ENCODE assay signal across 1 cellular context in the genomic region with DNA sequence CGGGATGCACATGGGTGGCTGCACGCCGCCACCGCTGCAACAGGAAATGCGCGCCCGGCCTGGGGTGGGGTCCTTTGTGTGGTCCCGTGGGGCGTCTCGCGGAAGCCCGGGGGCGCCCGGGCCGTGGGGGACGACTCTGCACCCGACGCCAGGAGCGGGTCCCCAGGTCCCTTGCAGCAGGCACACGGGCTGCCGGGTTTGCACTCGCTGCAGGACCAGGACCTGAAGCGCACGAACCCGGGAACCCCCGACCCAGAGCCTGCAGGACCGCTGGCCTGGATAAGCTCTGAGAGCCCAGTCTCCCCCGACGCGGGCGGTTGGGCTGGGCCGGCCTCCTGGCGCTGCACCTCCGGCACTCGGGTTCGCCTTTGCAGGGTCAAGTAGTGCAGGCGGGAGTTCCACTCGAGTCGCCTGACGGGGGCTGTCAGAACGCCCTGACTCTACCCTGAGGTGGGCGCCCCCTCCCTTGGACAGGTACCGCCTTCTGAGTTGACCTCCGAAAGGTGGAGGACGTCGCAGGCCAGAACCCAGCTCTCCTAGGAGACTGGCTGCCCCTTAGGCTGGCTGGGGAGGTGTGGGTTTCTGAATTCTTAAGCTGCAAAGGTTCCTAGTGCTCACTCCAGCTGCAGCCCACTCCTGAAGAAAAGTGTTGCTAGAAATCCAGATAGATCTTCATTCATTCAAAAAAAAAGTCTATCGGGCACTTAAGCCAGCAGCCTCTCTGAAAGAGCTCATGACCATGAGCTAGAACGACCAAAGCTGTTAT.
TF ChIP-seq lines count a peak whose summit lies in the region.

No MANE protein-coding gene starts in this region.

TF ChIP-seq in HepG2, 621 proteins besides CTCF, POLR2A, EP300 and RAD21 (continued from another document and continues in another):
- TF ChIP-seq, protein P1, sequence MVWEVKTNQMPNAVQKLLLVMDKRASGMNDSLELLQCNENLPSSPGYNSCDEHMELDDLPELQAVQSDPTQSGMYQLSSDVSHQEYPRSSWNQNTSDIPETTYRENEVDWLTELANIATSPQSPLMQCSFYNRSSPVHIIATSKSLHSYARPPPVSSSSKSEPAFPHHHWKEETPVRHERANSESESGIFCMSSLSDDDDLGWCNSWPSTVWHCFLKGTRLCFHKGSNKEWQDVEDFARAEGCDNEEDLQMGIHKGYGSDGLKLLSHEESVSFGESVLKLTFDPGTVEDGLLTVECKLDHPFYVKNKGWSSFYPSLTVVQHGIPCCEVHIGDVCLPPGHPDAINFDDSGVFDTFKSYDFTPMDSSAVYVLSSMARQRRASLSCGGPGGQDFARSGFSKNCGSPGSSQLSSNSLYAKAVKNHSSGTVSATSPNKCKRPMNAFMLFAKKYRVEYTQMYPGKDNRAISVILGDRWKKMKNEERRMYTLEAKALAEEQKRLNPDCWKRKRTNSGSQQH (CRISPR knock-in tag; IDR thresholded peaks at IDR 0.05; ENCODE audit: low read depth) = no peak
- TF ChIP-seq, protein P2, sequence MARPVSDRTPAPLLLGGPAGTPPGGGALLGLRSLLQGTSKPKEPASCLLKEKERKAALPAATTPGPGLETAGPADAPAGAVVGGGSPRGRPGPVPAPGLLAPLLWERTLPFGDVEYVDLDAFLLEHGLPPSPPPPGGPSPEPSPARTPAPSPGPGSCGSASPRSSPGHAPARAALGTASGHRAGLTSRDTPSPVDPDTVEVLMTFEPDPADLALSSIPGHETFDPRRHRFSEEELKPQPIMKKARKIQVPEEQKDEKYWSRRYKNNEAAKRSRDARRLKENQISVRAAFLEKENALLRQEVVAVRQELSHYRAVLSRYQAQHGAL (CRISPR knock-in tag; IDR thresholded peaks at IDR 0.05; ENCODE audit: not compliant biosample characterization) = no peak
- TF ChIP-seq MZF1 (CRISPR knock-in tag; IDR thresholded peaks at IDR 0.05; ENCODE audit: borderline replicate concordance) = no peak
- TF ChIP-seq, protein P3, sequence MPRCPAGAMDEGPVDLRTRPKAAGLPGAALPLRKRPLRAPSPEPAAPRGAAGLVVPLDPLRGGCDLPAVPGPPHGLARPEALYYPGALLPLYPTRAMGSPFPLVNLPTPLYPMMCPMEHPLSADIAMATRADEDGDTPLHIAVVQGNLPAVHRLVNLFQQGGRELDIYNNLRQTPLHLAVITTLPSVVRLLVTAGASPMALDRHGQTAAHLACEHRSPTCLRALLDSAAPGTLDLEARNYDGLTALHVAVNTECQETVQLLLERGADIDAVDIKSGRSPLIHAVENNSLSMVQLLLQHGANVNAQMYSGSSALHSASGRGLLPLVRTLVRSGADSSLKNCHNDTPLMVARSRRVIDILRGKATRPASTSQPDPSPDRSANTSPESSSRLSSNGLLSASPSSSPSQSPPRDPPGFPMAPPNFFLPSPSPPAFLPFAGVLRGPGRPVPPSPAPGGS (CRISPR knock-in tag; IDR thresholded peaks at IDR 0.05) = no peak; the same call in 1 of the 2 replicates
- TF ChIP-seq ZNF354B (CRISPR knock-in tag; IDR thresholded peaks at IDR 0.05) = 0 out of 2 replicates have a peak, but pooled peaks have one; percentile 68
- TF ChIP-seq ZNF543 (CRISPR knock-in tag; IDR thresholded peaks at IDR 0.05) = no peak
- no peak for TF ChIP-seq MED8 (CRISPR knock-in tag; IDR thresholded peaks at IDR 0.05; ENCODE audit: insufficient replicate concordance)
- TF ChIP-seq, protein P4, sequence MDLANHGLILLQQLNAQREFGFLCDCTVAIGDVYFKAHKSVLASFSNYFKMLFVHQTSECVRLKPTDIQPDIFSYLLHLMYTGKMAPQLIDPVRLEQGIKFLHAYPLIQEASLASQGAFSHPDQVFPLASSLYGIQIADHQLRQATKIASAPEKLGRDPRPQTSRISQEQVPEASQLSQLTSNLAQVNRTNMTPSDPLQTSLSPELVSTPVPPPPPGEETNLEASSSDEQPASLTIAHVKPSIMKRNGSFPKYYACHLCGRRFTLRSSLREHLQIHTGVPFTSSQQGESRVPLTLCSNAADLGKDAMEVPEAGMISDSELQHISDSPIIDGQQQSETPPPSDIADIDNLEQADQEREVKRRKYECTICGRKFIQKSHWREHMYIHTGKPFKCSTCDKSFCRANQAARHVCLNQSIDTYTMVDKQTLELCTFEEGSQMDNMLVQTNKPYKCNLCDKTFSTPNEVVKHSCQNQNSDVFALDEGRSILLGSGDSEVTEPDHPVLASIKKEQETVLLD (CRISPR knock-in tag; IDR thresholded peaks at IDR 0.05; ENCODE audit: low read depth) = no peak
- TF ChIP-seq IKZF4 (CRISPR knock-in tag; IDR thresholded peaks at IDR 0.05; ENCODE audit: borderline replicate concordance, low read depth, not compliant biosample characterization) = no peak
- TF ChIP-seq MBD4 (IDR thresholded peaks at IDR 0.05; ENCODE audit: borderline replicate concordance, low read length) = no peak
- TF ChIP-seq KLF11 (CRISPR knock-in tag; IDR thresholded peaks at IDR 0.05) = no peak
- no peak for TF ChIP-seq CCDC6 (CRISPR knock-in tag; IDR thresholded peaks at IDR 0.05)
- TF ChIP-seq ZNF253 (CRISPR knock-in tag; IDR thresholded peaks at IDR 0.05; ENCODE audit: borderline replicate concordance) = no peak
- no peak for TF ChIP-seq SRY (CRISPR knock-in tag; IDR thresholded peaks at IDR 0.05)
- TF ChIP-seq ZNF546 (CRISPR knock-in tag; conservative IDR thresholded peaks at IDR 0.05) = peak; percentile 79; the same call in 1 of the 2 replicates
- no peak for TF ChIP-seq ZNF556 (CRISPR knock-in tag; IDR thresholded peaks at IDR 0.05; ENCODE audit: borderline replicate concordance)
- TF ChIP-seq, protein P5, sequence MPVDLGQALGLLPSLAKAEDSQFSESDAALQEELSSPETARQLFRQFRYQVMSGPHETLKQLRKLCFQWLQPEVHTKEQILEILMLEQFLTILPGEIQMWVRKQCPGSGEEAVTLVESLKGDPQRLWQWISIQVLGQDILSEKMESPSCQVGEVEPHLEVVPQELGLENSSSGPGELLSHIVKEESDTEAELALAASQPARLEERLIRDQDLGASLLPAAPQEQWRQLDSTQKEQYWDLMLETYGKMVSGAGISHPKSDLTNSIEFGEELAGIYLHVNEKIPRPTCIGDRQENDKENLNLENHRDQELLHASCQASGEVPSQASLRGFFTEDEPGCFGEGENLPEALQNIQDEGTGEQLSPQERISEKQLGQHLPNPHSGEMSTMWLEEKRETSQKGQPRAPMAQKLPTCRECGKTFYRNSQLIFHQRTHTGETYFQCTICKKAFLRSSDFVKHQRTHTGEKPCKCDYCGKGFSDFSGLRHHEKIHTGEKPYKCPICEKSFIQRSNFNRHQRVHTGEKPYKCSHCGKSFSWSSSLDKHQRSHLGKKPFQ (CRISPR knock-in tag; IDR thresholded peaks at IDR 0.05; ENCODE audit: insufficient replicate concordance) = no peak
- TF ChIP-seq NR2C2 (CRISPR knock-in tag; IDR thresholded peaks at IDR 0.05; ENCODE audit: borderline replicate concordance) = no peak
- TF ChIP-seq ZBTB1 (CRISPR knock-in tag; IDR thresholded peaks at IDR 0.05; ENCODE audit: borderline replicate concordance) = no peak
- no peak for TF ChIP-seq KLF6 (CRISPR knock-in tag; IDR thresholded peaks at IDR 0.05)
- no peak for TF ChIP-seq ZNF713 (CRISPR knock-in tag; IDR thresholded peaks at IDR 0.05)
- TF ChIP-seq, protein P6, sequence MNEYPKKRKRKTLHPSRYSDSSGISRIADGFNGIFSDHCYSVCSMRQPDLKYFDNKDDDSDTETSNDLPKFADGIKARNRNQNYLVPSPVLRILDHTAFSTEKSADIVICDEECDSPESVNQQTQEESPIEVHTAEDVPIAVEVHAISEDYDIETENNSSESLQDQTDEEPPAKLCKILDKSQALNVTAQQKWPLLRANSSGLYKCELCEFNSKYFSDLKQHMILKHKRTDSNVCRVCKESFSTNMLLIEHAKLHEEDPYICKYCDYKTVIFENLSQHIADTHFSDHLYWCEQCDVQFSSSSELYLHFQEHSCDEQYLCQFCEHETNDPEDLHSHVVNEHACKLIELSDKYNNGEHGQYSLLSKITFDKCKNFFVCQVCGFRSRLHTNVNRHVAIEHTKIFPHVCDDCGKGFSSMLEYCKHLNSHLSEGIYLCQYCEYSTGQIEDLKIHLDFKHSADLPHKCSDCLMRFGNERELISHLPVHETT (CRISPR knock-in tag; conservative IDR thresholded peaks at IDR 0.05) = 0 out of 2 replicates have a peak, but pooled peaks have one; percentile 16
- peak; percentile 31; the same call in 1 of the 2 replicates for TF ChIP-seq ZNF263 (CRISPR knock-in tag; IDR thresholded peaks at IDR 0.05)
- TF ChIP-seq, protein P7, sequence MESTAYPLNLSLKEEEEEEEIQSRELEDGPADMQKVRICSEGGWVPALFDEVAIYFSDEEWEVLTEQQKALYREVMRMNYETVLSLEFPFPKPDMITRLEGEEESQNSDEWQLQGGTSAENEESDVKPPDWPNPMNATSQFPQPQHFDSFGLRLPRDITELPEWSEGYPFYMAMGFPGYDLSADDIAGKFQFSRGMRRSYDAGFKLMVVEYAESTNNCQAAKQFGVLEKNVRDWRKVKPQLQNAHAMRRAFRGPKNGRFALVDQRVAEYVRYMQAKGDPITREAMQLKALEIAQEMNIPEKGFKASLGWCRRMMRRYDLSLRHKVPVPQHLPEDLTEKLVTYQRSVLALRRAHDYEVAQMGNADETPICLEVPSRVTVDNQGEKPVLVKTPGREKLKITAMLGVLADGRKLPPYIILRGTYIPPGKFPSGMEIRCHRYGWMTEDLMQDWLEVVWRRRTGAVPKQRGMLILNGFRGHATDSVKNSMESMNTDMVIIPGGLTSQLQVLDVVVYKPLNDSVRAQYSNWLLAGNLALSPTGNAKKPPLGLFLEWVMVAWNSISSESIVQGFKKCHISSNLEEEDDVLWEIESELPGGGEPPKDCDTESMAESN (CRISPR knock-in tag; conservative IDR thresholded peaks at IDR 0.05) = no peak
- TF ChIP-seq SP2 (CRISPR knock-in tag; IDR thresholded peaks at IDR 0.05) = no peak
- TF ChIP-seq NFIC (IDR thresholded peaks at IDR 0.05; ENCODE audit: low read length) = no peak
- TF ChIP-seq, protein P8, sequence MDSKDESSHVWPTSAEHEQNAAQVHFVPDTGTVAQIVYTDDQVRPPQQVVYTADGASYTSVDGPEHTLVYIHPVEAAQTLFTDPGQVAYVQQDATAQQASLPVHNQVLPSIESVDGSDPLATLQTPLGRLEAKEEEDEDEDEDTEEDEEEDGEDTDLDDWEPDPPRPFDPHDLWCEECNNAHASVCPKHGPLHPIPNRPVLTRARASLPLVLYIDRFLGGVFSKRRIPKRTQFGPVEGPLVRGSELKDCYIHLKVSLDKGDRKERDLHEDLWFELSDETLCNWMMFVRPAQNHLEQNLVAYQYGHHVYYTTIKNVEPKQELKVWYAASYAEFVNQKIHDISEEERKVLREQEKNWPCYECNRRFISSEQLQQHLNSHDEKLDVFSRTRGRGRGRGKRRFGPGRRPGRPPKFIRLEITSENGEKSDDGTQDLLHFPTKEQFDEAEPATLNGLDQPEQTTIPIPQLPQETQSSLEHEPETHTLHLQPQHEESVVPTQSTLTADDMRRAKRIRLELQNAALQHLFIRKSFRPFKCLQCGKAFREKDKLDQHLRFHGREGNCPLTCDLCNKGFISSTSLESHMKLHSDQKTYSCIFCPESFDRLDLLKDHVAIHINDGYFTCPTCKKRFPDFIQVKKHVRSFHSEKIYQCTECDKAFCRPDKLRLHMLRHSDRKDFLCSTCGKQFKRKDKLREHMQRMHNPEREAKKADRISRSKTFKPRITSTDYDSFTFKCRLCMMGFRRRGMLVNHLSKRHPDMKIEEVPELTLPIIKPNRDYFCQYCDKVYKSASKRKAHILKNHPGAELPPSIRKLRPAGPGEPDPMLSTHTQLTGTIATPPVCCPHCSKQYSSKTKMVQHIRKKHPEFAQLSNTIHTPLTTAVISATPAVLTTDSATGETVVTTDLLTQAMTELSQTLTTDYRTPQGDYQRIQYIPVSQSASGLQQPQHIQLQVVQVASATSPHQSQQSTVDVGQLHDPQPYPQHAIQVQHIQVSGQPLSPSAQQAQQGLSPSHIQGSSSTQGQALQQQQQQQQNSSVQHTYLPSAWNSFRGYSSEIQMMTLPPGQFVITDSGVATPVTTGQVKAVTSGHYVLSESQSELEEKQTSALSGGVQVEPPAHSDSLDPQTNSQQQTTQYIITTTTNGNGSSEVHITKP (CRISPR knock-in tag; IDR thresholded peaks at IDR 0.05; ENCODE audit: low read depth) = no peak
- TF ChIP-seq ZNF292 (CRISPR knock-in tag; IDR thresholded peaks at IDR 0.05; ENCODE audit: borderline replicate concordance, low read depth) = no peak
- TF ChIP-seq CHD2 (IDR thresholded peaks at IDR 0.05; ENCODE audit: low read depth, low read length) = no peak
- no peak for TF ChIP-seq ZNF850 (CRISPR knock-in tag; conservative IDR thresholded peaks at IDR 0.05)
- 0 out of 2 replicates have a peak, but pooled peaks have one; percentile 68 for TF ChIP-seq THYN1 (CRISPR knock-in tag; IDR thresholded peaks at IDR 0.05; ENCODE audit: borderline replicate concordance, low read depth)
- no peak for TF ChIP-seq NFYB (CRISPR knock-in tag; IDR thresholded peaks at IDR 0.05)
- TF ChIP-seq MED1 (CRISPR knock-in tag; IDR thresholded peaks at IDR 0.05) = no peak
- TF ChIP-seq ZNF780A (CRISPR knock-in tag; IDR thresholded peaks at IDR 0.05) = no peak
- TF ChIP-seq, protein P9, sequence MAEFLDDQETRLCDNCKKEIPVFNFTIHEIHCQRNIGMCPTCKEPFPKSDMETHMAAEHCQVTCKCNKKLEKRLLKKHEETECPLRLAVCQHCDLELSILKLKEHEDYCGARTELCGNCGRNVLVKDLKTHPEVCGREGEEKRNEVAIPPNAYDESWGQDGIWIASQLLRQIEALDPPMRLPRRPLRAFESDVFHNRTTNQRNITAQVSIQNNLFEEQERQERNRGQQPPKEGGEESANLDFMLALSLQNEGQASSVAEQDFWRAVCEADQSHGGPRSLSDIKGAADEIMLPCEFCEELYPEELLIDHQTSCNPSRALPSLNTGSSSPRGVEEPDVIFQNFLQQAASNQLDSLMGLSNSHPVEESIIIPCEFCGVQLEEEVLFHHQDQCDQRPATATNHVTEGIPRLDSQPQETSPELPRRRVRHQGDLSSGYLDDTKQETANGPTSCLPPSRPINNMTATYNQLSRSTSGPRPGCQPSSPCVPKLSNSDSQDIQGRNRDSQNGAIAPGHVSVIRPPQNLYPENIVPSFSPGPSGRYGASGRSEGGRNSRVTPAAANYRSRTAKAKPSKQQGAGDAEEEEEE (CRISPR knock-in tag; IDR thresholded peaks at IDR 0.05; ENCODE audit: borderline replicate concordance) = no peak
- no peak for TF ChIP-seq ZNF383 (CRISPR knock-in tag; IDR thresholded peaks at IDR 0.05; ENCODE audit: borderline replicate concordance)
- TF ChIP-seq ZNF20 (CRISPR knock-in tag; IDR thresholded peaks at IDR 0.05) = no peak
- TF ChIP-seq ZMYM2 (CRISPR knock-in tag; IDR thresholded peaks at IDR 0.05) = no peak
- TF ChIP-seq ZNF3 (CRISPR knock-in tag; IDR thresholded peaks at IDR 0.05) = no peak
- no peak for TF ChIP-seq REL (CRISPR knock-in tag; conservative IDR thresholded peaks at IDR 0.05)
- no peak for TF ChIP-seq NCOA5 (CRISPR knock-in tag; IDR thresholded peaks at IDR 0.05)
- peak; percentile 58 for TF ChIP-seq ZNF883 (CRISPR knock-in tag; IDR thresholded peaks at IDR 0.05; ENCODE audit: not compliant biosample characterization)
- TF ChIP-seq, protein P10, sequence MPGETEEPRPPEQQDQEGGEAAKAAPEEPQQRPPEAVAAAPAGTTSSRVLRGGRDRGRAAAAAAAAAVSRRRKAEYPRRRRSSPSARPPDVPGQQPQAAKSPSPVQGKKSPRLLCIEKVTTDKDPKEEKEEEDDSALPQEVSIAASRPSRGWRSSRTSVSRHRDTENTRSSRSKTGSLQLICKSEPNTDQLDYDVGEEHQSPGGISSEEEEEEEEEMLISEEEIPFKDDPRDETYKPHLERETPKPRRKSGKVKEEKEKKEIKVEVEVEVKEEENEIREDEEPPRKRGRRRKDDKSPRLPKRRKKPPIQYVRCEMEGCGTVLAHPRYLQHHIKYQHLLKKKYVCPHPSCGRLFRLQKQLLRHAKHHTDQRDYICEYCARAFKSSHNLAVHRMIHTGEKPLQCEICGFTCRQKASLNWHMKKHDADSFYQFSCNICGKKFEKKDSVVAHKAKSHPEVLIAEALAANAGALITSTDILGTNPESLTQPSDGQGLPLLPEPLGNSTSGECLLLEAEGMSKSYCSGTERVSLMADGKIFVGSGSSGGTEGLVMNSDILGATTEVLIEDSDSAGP (CRISPR knock-in tag; IDR thresholded peaks at IDR 0.05; ENCODE audit: borderline replicate concordance) = peak; percentile 67; the same call in 1 of the 2 replicates
- no peak for TF ChIP-seq ERF (CRISPR knock-in tag; IDR thresholded peaks at IDR 0.05)
- no peak for TF ChIP-seq ZNF615 (CRISPR knock-in tag; IDR thresholded peaks at IDR 0.05; ENCODE audit: borderline replicate concordance)
